1 cellular context compared by ENCODE assay signal in genomic region chr3:129276385-129276784, GRCh38.
TF ChIP-seq lines count a peak whose summit lies in the region.

No MANE protein-coding gene starts in this region.

TF ChIP-seq in GM12878, 131 proteins besides CTCF, POLR2A, EP300 and RAD21 (continued from another document):
- TF ChIP-seq CEBPZ (IDR thresholded peaks at IDR 0.05; ENCODE audit: low read depth, low read length) = no peak
- no peak for TF ChIP-seq CEBPB (IDR thresholded peaks at IDR 0.05; ENCODE audit: borderline replicate concordance in 1 of 2, low read depth in 2 of 2, low read length in 2 of 2)
- TF ChIP-seq CREB1 (IDR thresholded peaks at IDR 0.05; ENCODE audit: low read depth) = peak; percentile 65; the same call in 1 of the 2 replicates
- no peak; the same call in 1 of the 2 replicates for TF ChIP-seq ZNF207 (IDR thresholded peaks at IDR 0.05; ENCODE audit: borderline replicate concordance)
- TF ChIP-seq ATF2 (IDR thresholded peaks at IDR 0.05; ENCODE audit: low read length) = peak; percentile 77
- TF ChIP-seq TCF3 (IDR thresholded peaks at IDR 0.05; ENCODE audit: borderline replicate concordance, insufficient read depth, low read depth, low read length) = peak; percentile 99
- TF ChIP-seq NFIC (IDR thresholded peaks at IDR 0.05; ENCODE audit: low read depth, low read length) = peak; percentile 85
- TF ChIP-seq IRF5 (IDR thresholded peaks at IDR 0.05; ENCODE audit: borderline replicate concordance) = no peak
